Comparison of ENCODE assay signal across 1 cellular context in genomic region chr6:133951881-133952814, GRCh38.
TF ChIP-seq lines count a peak whose summit lies in the region.

No MANE protein-coding gene starts in this region.

TF ChIP-seq in HEK293, 187 proteins besides CTCF, POLR2A, EP300 and RAD21 (continued from another document):
- TF ChIP-seq PRDM10 (tag by site-specific recombination; IDR thresholded peaks at IDR 0.05) (no peak), ZNF335 (tag by site-specific recombination; conservative IDR thresholded peaks at IDR 0.05) (peak; percentile 99), ZEB2 (tag by site-specific recombination; IDR thresholded peaks at IDR 0.05) (peak; percentile 29; the same call in 1 of the 2 replicates), ZNF223 (tag by site-specific recombination; IDR thresholded peaks at IDR 0.05) (no peak), ZNF76 (tag by site-specific recombination; IDR thresholded peaks at IDR 0.05; ENCODE audit: borderline replicate concordance, low read depth) (peak; percentile 73; the same call in 1 of the 2 replicates), OVOL3 (tag by site-specific recombination; IDR thresholded peaks at IDR 0.05) (peak; percentile 31; the same call in 1 of the 2 replicates), ZFP41 (tag by site-specific recombination; IDR thresholded peaks at IDR 0.05; ENCODE audit: borderline replicate concordance) (no peak), ZNF121 (tag by site-specific recombination; IDR thresholded peaks at IDR 0.05) (no peak), ZNF600 (tag by site-specific recombination; IDR thresholded peaks at IDR 0.05) (peak; percentile 92), KLF16 (tag by site-specific recombination; IDR thresholded peaks at IDR 0.05) (peak; percentile 73)
- TF ChIP-seq, protein P1, sequence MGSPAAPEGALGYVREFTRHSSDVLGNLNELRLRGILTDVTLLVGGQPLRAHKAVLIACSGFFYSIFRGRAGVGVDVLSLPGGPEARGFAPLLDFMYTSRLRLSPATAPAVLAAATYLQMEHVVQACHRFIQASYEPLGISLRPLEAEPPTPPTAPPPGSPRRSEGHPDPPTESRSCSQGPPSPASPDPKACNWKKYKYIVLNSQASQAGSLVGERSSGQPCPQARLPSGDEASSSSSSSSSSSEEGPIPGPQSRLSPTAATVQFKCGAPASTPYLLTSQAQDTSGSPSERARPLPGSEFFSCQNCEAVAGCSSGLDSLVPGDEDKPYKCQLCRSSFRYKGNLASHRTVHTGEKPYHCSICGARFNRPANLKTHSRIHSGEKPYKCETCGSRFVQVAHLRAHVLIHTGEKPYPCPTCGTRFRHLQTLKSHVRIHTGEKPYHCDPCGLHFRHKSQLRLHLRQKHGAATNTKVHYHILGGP (tag by site-specific recombination; IDR thresholded peaks at IDR 0.05) = 0 out of 2 replicates have a peak, but pooled peaks have one; percentile 41
